In the genomic region with DNA sequence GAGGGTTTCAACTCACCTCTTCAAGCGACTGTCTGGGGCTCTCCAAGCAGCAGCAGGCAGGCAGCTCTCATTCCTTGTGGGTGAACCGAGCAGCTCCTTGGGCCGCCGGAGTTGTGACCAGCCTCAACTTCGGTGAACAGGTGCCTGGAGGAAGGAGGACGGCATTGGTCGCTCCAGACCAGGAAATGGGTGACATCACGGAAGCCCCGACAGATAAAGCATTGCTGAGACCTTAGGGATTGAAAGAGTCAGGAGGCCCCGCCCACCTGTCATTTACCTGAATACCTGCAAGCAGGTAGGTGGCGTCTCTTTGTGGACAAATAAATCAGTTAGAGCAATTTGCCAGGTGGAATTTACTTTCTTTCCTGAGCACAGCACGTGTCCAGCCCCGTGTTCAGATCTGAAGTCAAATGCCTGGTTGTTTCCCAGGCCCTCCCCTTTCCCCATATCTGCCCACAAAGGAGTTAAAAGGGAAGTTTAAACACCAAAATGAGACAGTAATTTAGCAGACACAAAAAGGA, we compare ENCODE assay signal across 9 cellular contexts. TPM values are rescaled to one million over a fixed set of nuclear protein-coding genes. Genes with fewer than 3 reads are reported as not detected.
DNase-seq lines count a peak whose midpoint lies in the region; ATAC-seq, FAIRE-seq and TF ChIP-seq lines count a peak whose summit lies in the region.
"Had no signal": no experiment of that assay in that cellular context is flagged by ENCODE, and none has a peak within 500 bp of the region (broad histone marks: within the 10 kb centered on the region; RNA-seq: fewer than 3 reads in every experiment).

Gene LNX1, minus strand, starts transcription at position 115 of the 521 bp plus-strand sequence. CDS start 17,484 bp downstream, outside the sequence.

- H3K4me3 ChIP-seq in BLaER1 (no peak within 1 kb of the TSS), K562 (peak within 1 kb of the TSS; percentile 33), lower lobe of right lung (peak within 1 kb of the TSS; percentile 24)
- no peak within 1 kb of the TSS for H3K4me3 ChIP-seq in effector memory CD4-positive, alpha-beta T cell (ENCODE audit: insufficient read depth, low read depth, low read length, poor library complexity, severe bottlenecking)

- BruUV-seq in K562 (replicated peaks; lab: Mats Ljungman, UMichigan) = no TSS peak

- ATAC-seq in K562 (peak; percentile 73), lower lobe of right lung (peak; percentile 91), GM21529 (IDR thresholded peaks at IDR 0.05; ENCODE audit: unreplicated experiment) (no peak), HG02571 (IDR thresholded peaks at IDR 0.05; ENCODE audit: unreplicated experiment) (no peak)

- CTCF ChIA-PET in K562 (lab: Yijun Ruan, JAX; ENCODE audit: low intra/inter-chr PET ratio) = interaction anchor here (0.6 kb wide), 1 partner anchor 1775 kb away, joined by 3 read pairs; no protein-coding TSS in a partner anchor

- no peak for TF ChIP-seq RAD21 in K562 (CRISPR knock-in tag; conservative IDR thresholded peaks at IDR 0.05 in 1 of 2, IDR thresholded peaks at IDR 0.05 in 1 of 2)

- H3K79me2 ChIP-seq in K562 (ENCODE audit: control insufficient read depth, insufficient read depth, low read length) = no peaks in the 10 kb centered on the region

- DNase-seq in Kasumi-1 (lab: John Stamatoyannopoulos, UW) = peak; percentile 85 to 93
- DNase-seq in K562 (ENCODE audit: extremely low read depth in 1 of 4, low spot score in 3 of 4) = peak; percentile 27 to 65 (median 37)
- DNase-seq in lower lobe of right lung = peak; percentile 88
- no peak for DNase-seq in effector memory CD4-positive, alpha-beta T cell
- DNase-seq in NCI-H446 treated with DMSO at 0.1 percent for 48 hours (lab: John Stamatoyannopoulos, UW) = no peak

- intact Hi-C loops in K562 (cut with micrococcal nuclease) = loop anchor here (10.0 kb wide), 1 partner anchor 177 kb away; no protein-coding TSS in a partner anchor
- intact Hi-C loops in lower lobe of right lung (cut with DNase I) = no loop called here

- H3K36me3 ChIP-seq in BLaER1 = no peaks in the 10 kb centered on the region
- H3K36me3 ChIP-seq in K562 (ENCODE audit: control insufficient read depth, insufficient read depth, low read length) = no peaks in the 10 kb centered on the region
- no peaks in the 10 kb centered on the region for H3K36me3 ChIP-seq in lower lobe of right lung
- H3K36me3 ChIP-seq in effector memory CD4-positive, alpha-beta T cell (ENCODE audit: control insufficient read depth, insufficient read depth, low read length) = no peaks in the 10 kb centered on the region

- H3K4me1 ChIP-seq in BLaER1 (peaks cover 13% of the 10 kb centered on the region), K562 (replicated peaks in 1 of 2; ENCODE audit: control insufficient read depth in 2 of 2, insufficient read depth in 2 of 2, low read length in 2 of 2) (peaks cover 4 to 30% of the 10 kb centered on the region in 2 experiments; a peak in 4 of 5 replicates), lower lobe of right lung (peaks cover 8% of the 10 kb centered on the region)
- H3K4me1 ChIP-seq in effector memory CD4-positive, alpha-beta T cell (ENCODE audit: control insufficient read depth, insufficient read depth, low read length, poor library complexity, severe bottlenecking) = no peaks in the 10 kb centered on the region

- TF ChIP-seq EP300 in K562 (IDR thresholded peaks at IDR 0.05; ENCODE audit: low read length) = no peak

- H4K20me1 ChIP-seq in BLaER1 = no peaks in the 10 kb centered on the region
- no peaks in the 10 kb centered on the region for H4K20me1 ChIP-seq in K562 (replicated peaks; ENCODE audit: control insufficient read depth, insufficient read depth, low read length)

- H3K9ac ChIP-seq in BLaER1 (no peak within 1 kb of the TSS), K562 (ENCODE audit: insufficient read depth in 1 of 2, low read depth in 2 of 2, low read length in 2 of 2) (peak within 1 kb of the TSS; percentile 58 to 63; a peak in 3 of 4 replicates)

- in situ Hi-C loops in K562 (cut with MboI) = no loop called here

- no peaks in the 10 kb centered on the region for H3K9me1 ChIP-seq in K562 (ENCODE audit: control insufficient read depth, insufficient read depth, low read length)

- H3K27me3 ChIP-seq in BLaER1 = no peaks in the 10 kb centered on the region
- no peaks in the 10 kb centered on the region for H3K27me3 ChIP-seq in K562 (ENCODE audit: control insufficient read depth in 2 of 2, insufficient read depth in 2 of 2, low read length in 2 of 2)
- no peaks in the 10 kb centered on the region for H3K27me3 ChIP-seq in lower lobe of right lung (ENCODE audit: low read depth)
- peaks cover 3% of the 10 kb centered on the region for H3K27me3 ChIP-seq in effector memory CD4-positive, alpha-beta T cell (replicated peaks; ENCODE audit: control insufficient read depth, insufficient read depth, low read length, poor library complexity, severe bottlenecking)

- TF ChIP-seq CTCF in K562 (IDR thresholded peaks at IDR 0.05 in 2 of 3, conservative IDR thresholded peaks at IDR 0.05 in 1 of 3; ENCODE audit: insufficient read depth in 2 of 3, low read depth in 1 of 3, low read length in 3 of 3) (no peak), lower lobe of right lung (IDR thresholded peaks at IDR 0.05) (no peak)

- POLR2A ChIA-PET in K562 (lab: Yijun Ruan, JAX) = no interaction called here

- H3K4me2 ChIP-seq in BLaER1 (peak within 1 kb of the TSS; percentile 42), K562 (ENCODE audit: insufficient read depth, low read length) (peak within 1 kb of the TSS; percentile 78)

- H3K9me3 ChIP-seq in BLaER1 (no peaks in the 10 kb centered on the region), K562 (replicated peaks; ENCODE audit: control insufficient read depth, insufficient read depth, low read depth, low read length) (no peaks in the 10 kb centered on the region), lower lobe of right lung (no peaks in the 10 kb centered on the region)
- no peaks in the 10 kb centered on the region for H3K9me3 ChIP-seq in effector memory CD4-positive, alpha-beta T cell (ENCODE audit: control insufficient read depth, low read length)

- WGBS in K562 (ENCODE audit: insufficient coverage, low coverage, missing lambda C conversion rate) = 1% methylated on average over 13 of the region's 13 CpGs

- peak; percentile 19 for FAIRE-seq in K562 (lab: Jason Lieb, UNC)
- FAIRE-seq: G401.6 had no signal

- H3K27ac ChIP-seq in BLaER1 (no peak within 1 kb of the TSS), K562 (ENCODE audit: extremely low read depth, low read depth, low read length) (peak within 1 kb of the TSS; percentile 74), lower lobe of right lung (peak within 1 kb of the TSS; percentile 1)
- no peak within 1 kb of the TSS for H3K27ac ChIP-seq in effector memory CD4-positive, alpha-beta T cell (ENCODE audit: insufficient read depth, low read length, poor library complexity, severe bottlenecking)

- peak; percentile 44; the same call in 1 of the 2 replicates for TF ChIP-seq POLR2A in K562 (conservative IDR thresholded peaks at IDR 0.05)

- H2AFZ ChIP-seq in K562 (ENCODE audit: low read depth, low read length) = peak within 1 kb of the TSS; percentile 93

TF ChIP-seq in K562, 482 proteins besides CTCF, POLR2A, EP300 and RAD21 (continues in another document):
- 0 out of 2 replicates have a peak, but pooled peaks have one; percentile 18 for TF ChIP-seq USF2 (CRISPR knock-in tag; IDR thresholded peaks at IDR 0.05)
- no peak for TF ChIP-seq CBFA2T2 (conservative IDR thresholded peaks at IDR 0.05)
- TF ChIP-seq ZNF263 (CRISPR knock-in tag; IDR thresholded peaks at IDR 0.05; ENCODE audit: borderline replicate concordance) = 0 out of 2 replicates have a peak, but pooled peaks have one; percentile 17
- no peak for TF ChIP-seq SRSF1 (IDR thresholded peaks at IDR 0.05; ENCODE audit: low read depth, low read length)
- TF ChIP-seq CREM (IDR thresholded peaks at IDR 0.05; ENCODE audit: low read depth) = peak; percentile 62; the same call in 1 of the 2 replicates
- no peak for TF ChIP-seq DEAF1 (CRISPR knock-in tag; IDR thresholded peaks at IDR 0.05)

RNA-seq across cellular contexts. Expression of gene LNX1, which starts in this region (rescaled TPM):
- total RNA-seq in K562 (2011; cell fraction: chromatin; rRNA removed; ENCODE audit: low replicate concordance) = 1.7 and 3.0 TPM in 2 replicates
- total RNA-seq in K562 (2011; cell fraction: nucleolus; rRNA removed) = 1.0 and 1.1 TPM in 2 replicates
- 1.9 and 2.4 TPM in 2 replicates for total RNA-seq in K562 (2011; cell fraction: nucleoplasm; rRNA removed)
- 2.0 and 3.3 TPM in 2 replicates for total RNA-seq in K562 (2014; rRNA removed)
- 2.5 and 2.6 TPM in 2 replicates for total RNA-seq in K562 (2014; rRNA removed; fragmentation: Illumina TruSeq; extraction: Trizol)
- total RNA-seq in K562 (2015; rRNA removed; fragmentation: Illumina TruSeq; extraction: Trizol) = 2.1 and 2.2 TPM in 2 replicates
- total RNA-seq in K562 (2021) = 2.5 and 2.8 TPM in 2 replicates
- polyA plus RNA-seq in K562 (2011; rRNA removed) = 0.40 and 0.45 TPM in 2 replicates
- 0.25 and 0.67 TPM in 2 replicates for polyA plus RNA-seq in K562 (2011; cell fraction: cytosol; rRNA removed)
- 0.46 and 1.00 TPM in 2 replicates for polyA plus RNA-seq in K562 (2011; cell fraction: nucleus; rRNA removed)
- 3.2 and 8.1 TPM in 2 replicates for polyA plus RNA-seq in K562 (2012)
- 3.0 and 5.0 TPM in 2 replicates for polyA plus RNA-seq in K562 (2014; fragmentation: Illumina TruSeq; extraction: Trizol)
- polyA plus RNA-seq in K562 (2014; fragmentation: Nextera tagmentation; extraction: Ambion mirVana) = 1 to 10 TPM; 2.2 to 3.6 TPM
- 1.6 and 2.3 TPM in 2 replicates for polyA plus RNA-seq in K562 (2014; rRNA removed)
- polyA minus RNA-seq in K562 (2011; rRNA and poly(A)+ RNA removed) = 0.78 and 1.3 TPM in 2 replicates
- polyA minus RNA-seq in K562 (2011; cell fraction: cytosol; rRNA and poly(A)+ RNA removed) = 0.73 and 0.95 TPM in 2 replicates
- 0.33 and 0.54 TPM in 2 replicates for polyA minus RNA-seq in K562 (2011; cell fraction: nucleus; rRNA and poly(A)+ RNA removed)
- total RNA-seq in lower lobe of right lung = 5.4 TPM

Comparison
In these comparisons a context has a peak if more than half of its experiments do, and no peak if none do; other contexts are left out.
1. H3K27ac ChIP-seq: peak in K562 (single experiment) and lower lobe of right lung (single experiment); none in BLaER1 (single experiment) and effector memory CD4-positive, alpha-beta T cell (single experiment).
2. H3K4me3 ChIP-seq: peak in K562 (single experiment) and lower lobe of right lung (single experiment); none in BLaER1 (single experiment) and effector memory CD4-positive, alpha-beta T cell (single experiment).
3. DNase-seq: peak in Kasumi-1 (2 of 2), K562 (4 of 4) and lower lobe of right lung (single experiment); none in effector memory CD4-positive, alpha-beta T cell (0 of 3) and NCI-H446 treated with DMSO at 0.1 percent for 48 hours (single experiment).
4. ATAC-seq: peak in K562 (single experiment) and lower lobe of right lung (2 of 2); none in GM21529 (single experiment) and HG02571 (single experiment).